Comparison of ENCODE assay signal across 16 cellular contexts in genomic region chr4:159197260-159197884, GRCh38.
DNase-seq lines count a peak whose midpoint lies in the region; TF ChIP-seq lines count a peak whose summit lies in the region.
"Had no signal": no experiment of that assay in that cellular context is flagged by ENCODE, and none has a peak within 500 bp of the region (broad histone marks: within the 10 kb centered on the region; RNA-seq: fewer than 3 reads in every experiment).

No MANE protein-coding gene starts in this region.

- no peaks in the 10 kb centered on the region for H4K20me1 ChIP-seq in osteoblast (ENCODE audit: insufficient read depth, low read length)

- peaks cover 6% of the 10 kb centered on the region for H3K79me2 ChIP-seq in osteoblast (ENCODE audit: insufficient read depth, low read length)

- peak; percentile 69 for DNase-seq in Ammon's horn (ENCODE audit: low spot score)
- no peak for DNase-seq in cardiac muscle cell (ENCODE audit: low read depth in 1 of 2, low spot score in 1 of 2)
- DNase-seq in osteoblast (ENCODE audit: insufficient read length, low spot score, missing footprints), result peak; percentile 45
- no peak for DNase-seq in NCI-H2029 treated with DMSO at 0.1 percent for 48 hours (lab: John Stamatoyannopoulos, UW)
- DNase-seq in T-helper 2 cell, result no peak
- no peak for DNase-seq in iPS-NIHi11 (ENCODE audit: low spot score)
- DNase-seq in SK-N-DZ (ENCODE audit: low spot score), result no peak
- DNase-seq: CD4-positive, alpha-beta T cell; cerebellar nuclear complex; foreskin fibroblast; naive thymus-derived CD4-positive, alpha-beta T cell; stimulated activated naive B cell treated with anti-CD40 and anti-IgM and Interleukin-4, amounts not matched to agents 10 μg/mL and 1 μg/mL and 100 μg/mL, for 72 hours; upper lobe of right lung had no signal

- H2AFZ ChIP-seq in osteoblast (ENCODE audit: low read length), result peak overlapping the region; percentile 61

- H3K9me3 ChIP-seq in cardiac muscle cell (ENCODE audit: low read depth) (no peaks in the 10 kb centered on the region), osteoblast (ENCODE audit: low read depth, low read length) (no peaks in the 10 kb centered on the region)
- H3K9me3 ChIP-seq: HAP-1, upper lobe of right lung had no signal

- no peaks in the 10 kb centered on the region for H3K27me3 ChIP-seq in cardiac muscle cell
- H3K27me3 ChIP-seq in osteoblast (ENCODE audit: insufficient read depth, low read length), result no peaks in the 10 kb centered on the region
- H3K27me3 ChIP-seq: upper lobe of right lung had no signal

- no peak overlapping the region for H3K4me3 ChIP-seq in cardiac muscle cell
- H3K4me3 ChIP-seq in osteoblast (ENCODE audit: insufficient read depth, low read length), result peak overlapping the region; percentile 63
- H3K4me3 ChIP-seq: HAP-1, upper lobe of right lung had no signal

- peak overlapping the region; percentile 30 for H3K27ac ChIP-seq in angular gyrus (ENCODE audit: low read depth, low read length)
- H3K27ac ChIP-seq in cardiac muscle cell, result peak overlapping the region; percentile 61
- peak overlapping the region; percentile 63 for H3K27ac ChIP-seq in osteoblast (ENCODE audit: low read depth, low read length)
- H3K27ac ChIP-seq: RWPE1, upper lobe of right lung had no signal

- H3K4me1 ChIP-seq in cardiac muscle cell (ENCODE audit: low read depth) (peaks cover 4% of the 10 kb centered on the region), osteoblast (ENCODE audit: insufficient read depth, low read length) (peaks cover 8% of the 10 kb centered on the region)

- H3K36me3 ChIP-seq in cardiac muscle cell (peaks cover 6% of the 10 kb centered on the region), osteoblast (ENCODE audit: insufficient read depth, low read length) (no peaks in the 10 kb centered on the region)
- H3K36me3 ChIP-seq: HAP-1, upper lobe of right lung had no signal

- TF ChIP-seq CTCF in cardiac muscle cell (IDR thresholded peaks at IDR 0.05; ENCODE audit: low read depth, low read length), result no peak
- TF ChIP-seq CTCF in osteoblast (IDR thresholded peaks at IDR 0.05; ENCODE audit: extremely low read depth, low read depth, low read length), result no peak

- peak overlapping the region; percentile 86 for H3K4me2 ChIP-seq in osteoblast (ENCODE audit: insufficient read depth, low read length)

Comparison
In these comparisons a context has a peak if more than half of its experiments do, and no peak if none do; other contexts are left out.
1. DNase-seq: peak in Ammon's horn (single experiment) and osteoblast (single experiment); none in cardiac muscle cell (0 of 2), NCI-H2029 treated with DMSO at 0.1 percent for 48 hours (single experiment), T-helper 2 cell (0 of 5), iPS-NIHi11 (single experiment) and SK-N-DZ (single experiment).
2. Peak in every context shown above with its lines, with median percentiles within 50 percentile points of each other: H3K27ac ChIP-seq.